ENCODE assay signal across 19 cellular contexts in the genomic region with DNA sequence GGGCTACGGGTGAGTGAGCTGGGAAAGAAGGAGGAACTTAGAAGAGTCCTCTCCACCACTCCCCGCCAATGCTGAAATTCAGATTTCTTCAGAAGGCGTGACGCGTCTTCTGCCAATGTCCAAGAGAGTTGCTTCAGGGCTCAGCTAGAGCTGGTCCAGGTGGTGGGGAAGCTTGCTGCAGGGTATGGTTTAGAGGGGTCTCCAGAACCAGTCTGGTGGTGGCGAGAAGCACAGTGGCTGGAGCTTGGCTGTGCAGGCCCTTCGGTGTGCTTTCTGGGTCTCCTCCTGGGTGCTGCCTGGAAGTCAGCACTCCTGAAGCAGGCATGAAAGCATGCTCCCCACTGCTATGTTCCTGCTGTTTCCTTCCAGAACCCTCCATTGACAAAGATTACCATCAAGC.
DNase-seq lines count a peak whose midpoint lies in the region; ATAC-seq and TF ChIP-seq lines count a peak whose summit lies in the region.
"Had no signal": no experiment of that assay in that cellular context is flagged by ENCODE, and none has a peak within 500 bp of the region (broad histone marks: within the 10 kb centered on the region; RNA-seq: fewer than 3 reads in every experiment).

No MANE protein-coding gene starts in this region.

- H3K4me3 Mint-ChIP-seq in osteocyte (ENCODE audit: unreplicated experiment): no peak overlapping the region
- H3K4me3 Mint-ChIP-seq: B cell; CD4-positive, CD25-positive, alpha-beta regulatory T cell; CD8-positive, alpha-beta T cell; GM23338; H9 had no signal

- no peaks in the 10 kb centered on the region for H3K9me3 Mint-ChIP-seq in osteocyte (ENCODE audit: unreplicated experiment)
- H3K9me3 Mint-ChIP-seq: H9 had no signal

- no peak for ATAC-seq in Right ventricle myocardium superior (ENCODE audit: poor library complexity)
- ATAC-seq: CD8-positive, alpha-beta T cell; GM23338; HCT116 had no signal

- no peak overlapping the region for H3K27ac Mint-ChIP-seq in osteocyte (ENCODE audit: unreplicated experiment)
- H3K27ac Mint-ChIP-seq: B cell; CD4-positive, CD25-positive, alpha-beta regulatory T cell; CD8-positive, alpha-beta T cell; GM23338; H9 had no signal

- TF ChIP-seq CTCF in right atrium auricular region (IDR thresholded peaks at IDR 0.05): no peak
- TF ChIP-seq CTCF in osteocyte (IDR thresholded peaks at IDR 0.05): no peak

- no peak overlapping the region for H3K27ac ChIP-seq in right atrium auricular region
- H3K27ac ChIP-seq: 22Rv1, BLaER1, C4-2B had no signal

- no peaks in the 10 kb centered on the region for H3K36me3 ChIP-seq in right atrium auricular region
- H3K36me3 ChIP-seq: BLaER1 had no signal

- no peaks in the 10 kb centered on the region for H3K36me3 Mint-ChIP-seq in osteocyte (ENCODE audit: unreplicated experiment)
- H3K36me3 Mint-ChIP-seq: CD4-positive, CD25-positive, alpha-beta regulatory T cell; CD8-positive, alpha-beta T cell had no signal

- H3K4me1 Mint-ChIP-seq in osteocyte (ENCODE audit: unreplicated experiment): no peaks in the 10 kb centered on the region
- H3K4me1 Mint-ChIP-seq: B cell; CD4-positive, CD25-positive, alpha-beta regulatory T cell; GM23338 had no signal

- H3K27me3 ChIP-seq in right atrium auricular region: no peaks in the 10 kb centered on the region
- H3K27me3 ChIP-seq: BLaER1 had no signal

- peak; percentile 28 for DNase-seq in DMS79 (lab: John Stamatoyannopoulos, UW)
- no peak for DNase-seq in DMS79 treated with DMSO at 0.1 percent for 48 hours (lab: John Stamatoyannopoulos, UW)
- DNase-seq in right atrium auricular region (ENCODE audit: low spot score): peak; percentile 28
- DNase-seq in Right ventricle myocardium superior: no peak
- peak; percentile 34 for DNase-seq in osteocyte (ENCODE audit: extremely low spot score, unreplicated experiment)
- no peak for DNase-seq in middle frontal gyrus (ENCODE audit: extremely low spot score, low spot score)
- DNase-seq in activated T-cell treated with anti-CD3 and anti-CD28 coated beads, Interleukin-2, amount 50 U/mL, for 1 hour: no peak
- DNase-seq: Caco-2; CD4-positive, CD25-positive, alpha-beta regulatory T cell; DMS153; GF-D8; H9 had no signal

- no peaks in the 10 kb centered on the region for H3K4me1 ChIP-seq in right atrium auricular region
- H3K4me1 ChIP-seq: Caco-2 had no signal

- H3K27me3 Mint-ChIP-seq in osteocyte (ENCODE audit: unreplicated experiment): peaks cover 8% of the 10 kb centered on the region

- intact Hi-C loops in Right ventricle myocardium superior (cut with DNase I): no loop called here

- H3K9me3 ChIP-seq in right atrium auricular region: peaks cover 0 to 8% of the 10 kb centered on the region in 2 donors
- H3K9me3 ChIP-seq: BLaER1, Caco-2 had no signal

- H3K4me3 ChIP-seq in right atrium auricular region: no peak overlapping the region
- H3K4me3 ChIP-seq: BLaER1, GM23338 had no signal

Comparison
In these comparisons a context has a peak if more than half of its experiments do, and no peak if none do; other contexts are left out.
1. DNase-seq: peak in DMS79 (single experiment), right atrium auricular region (single experiment) and osteocyte (single experiment); none in DMS79 treated with DMSO at 0.1 percent for 48 hours (single experiment), Right ventricle myocardium superior (single experiment), middle frontal gyrus (single experiment) and activated T-cell treated with anti-CD3 and anti-CD28 coated beads, Interleukin-2, amount 50 U/mL, for 1 hour (single experiment).